Comparison of ENCODE assay signal across 11 cellular contexts in genomic region chr12:105025890-105026289, GRCh38. TPM values are rescaled to one million over a fixed set of nuclear protein-coding genes. Genes with fewer than 3 reads are reported as not detected.
A peak's percentile ranks its signal among the peaks of the same experiment; 100 is the strongest.
DNase-seq lines count a peak whose midpoint lies in the region; ATAC-seq and TF ChIP-seq lines count a peak whose summit lies in the region.
"Had no signal": no experiment of that assay in that cellular context is flagged by ENCODE, and none has a peak within 500 bp of the region (broad histone marks: within the 10 kb centered on the region; RNA-seq: fewer than 3 reads in every experiment).

No MANE protein-coding gene starts in this region.

- 15% methylated on average over 4 of the region's 5 CpGs for WGBS in right lobe of liver (ENCODE audit: insufficient coverage, low coverage, low lambda C conversion rate, missing lambda C conversion rate)

- H3K4me1 ChIP-seq in right lobe of liver, result peaks cover 0 to 25% (median 11%) of the 10 kb centered on the region in 4 donors
- H3K4me1 ChIP-seq in tibial artery, result peaks cover 0 to 26% (median 15%) of the 10 kb centered on the region in 4 donors
- peaks cover under 1% of the 10 kb centered on the region for H3K4me1 ChIP-seq in CD4-positive, alpha-beta memory T cell (ENCODE audit: insufficient read depth, low read length)

- peak overlapping the region; percentile 64 for H3K27ac Mint-ChIP-seq in chondrocyte (ENCODE audit: unreplicated experiment)
- H3K27ac Mint-ChIP-seq in CD4-positive, alpha-beta memory T cell, result no peak overlapping the region
- H3K27ac Mint-ChIP-seq: activated CD8-positive, alpha-beta T cell treated with anti-CD3 and anti-CD28 coated beads for 36 hours had no signal

- H3K27me3 ChIP-seq in right lobe of liver (no peaks in the 10 kb centered on the region), tibial artery (no peaks in the 10 kb centered on the region)
- H3K27me3 ChIP-seq in CD4-positive, alpha-beta memory T cell (ENCODE audit: insufficient read depth, low read length), result no peaks in the 10 kb centered on the region

- no peak for TF ChIP-seq POLR2A in right lobe of liver (IDR thresholded peaks at IDR 0.05)

- peaks cover 0 to 2% (median 0%) of the 10 kb centered on the region in 4 donors for H3K36me3 ChIP-seq in right lobe of liver
- peaks cover 0 to 5% (median 0%) of the 10 kb centered on the region in 3 donors for H3K36me3 ChIP-seq in tibial artery
- H3K36me3 ChIP-seq in CD4-positive, alpha-beta memory T cell (ENCODE audit: insufficient read depth, low read length), result no peaks in the 10 kb centered on the region

- peaks cover 36% of the 10 kb centered on the region for H3K36me3 Mint-ChIP-seq in chondrocyte (ENCODE audit: low read depth)
- peaks cover 0 to 2% of the 10 kb centered on the region in 2 donors for H3K36me3 Mint-ChIP-seq in CD4-positive, alpha-beta memory T cell

- peaks cover 31% of the 10 kb centered on the region for H3K4me1 Mint-ChIP-seq in chondrocyte (ENCODE audit: low read depth)
- peaks cover 1 to 2% (median 1%) of the 10 kb centered on the region in 4 donors for H3K4me1 Mint-ChIP-seq in CD4-positive, alpha-beta memory T cell

- no peaks in the 10 kb centered on the region for H3K27me3 Mint-ChIP-seq in chondrocyte (ENCODE audit: low read depth)
- no peaks in the 10 kb centered on the region for H3K27me3 Mint-ChIP-seq in CD4-positive, alpha-beta memory T cell
- H3K27me3 Mint-ChIP-seq: activated CD8-positive, alpha-beta T cell treated with anti-CD3 and anti-CD28 coated beads for 36 hours had no signal

- no peaks in the 10 kb centered on the region for H3K9me3 Mint-ChIP-seq in chondrocyte (ENCODE audit: low read depth)
- no peaks in the 10 kb centered on the region for H3K9me3 Mint-ChIP-seq in CD4-positive, alpha-beta memory T cell
- H3K9me3 Mint-ChIP-seq: activated CD8-positive, alpha-beta T cell treated with anti-CD3 and anti-CD28 coated beads for 36 hours had no signal

- H3K4me3 ChIP-seq in right lobe of liver (no peak overlapping the region), tibial artery (peak overlapping the region in 1 of 2 donors; percentile 15)
- no peak overlapping the region for H3K4me3 ChIP-seq in CD4-positive, alpha-beta memory T cell (ENCODE audit: low read length in 2 of 2)

- ATAC-seq in right lobe of liver, result peak; percentile 78 to 90 (median 85)
- ATAC-seq in GM18870 (IDR thresholded peaks at IDR 0.05; ENCODE audit: unreplicated experiment), result no peak
- ATAC-seq: activated CD8-positive, alpha-beta T cell treated with anti-CD3 and anti-CD28 coated beads for 36 hours had no signal

- intact Hi-C loops in right lobe of liver (cut with DNase I) (no loop called here), tibial artery (cut with DNase I; ENCODE audit: low total_unique reads) (no loop called here)
- intact Hi-C loops in CD4-positive, alpha-beta memory T cell (cut with micrococcal nuclease), result no loop called here

- no peak for TF ChIP-seq CTCF in chondrocyte (IDR thresholded peaks at IDR 0.05)
- TF ChIP-seq CTCF in right lobe of liver (IDR thresholded peaks at IDR 0.05), result no peak
- no peak for TF ChIP-seq CTCF in tibial artery (IDR thresholded peaks at IDR 0.05)

- POLR2A ChIA-PET in CD4-positive, alpha-beta memory T cell (lab: Charles Lee; ENCODE audit: partially characterized antibody), result interaction anchor here (0.9 kb wide), 1 partner anchor 11 kb away, joined by 3 read pairs; no protein-coding TSS in a partner anchor

- H3K27ac ChIP-seq in right lobe of liver, result peak overlapping the region in 2 of 3 donors; percentile 75 to 77
- peak overlapping the region; percentile 46 to 78 for H3K27ac ChIP-seq in tibial artery
- no peak overlapping the region for H3K27ac ChIP-seq in CD4-positive, alpha-beta memory T cell (ENCODE audit: low read depth, low read length)

- H3K4me3 Mint-ChIP-seq in chondrocyte (ENCODE audit: unreplicated experiment), result no peak overlapping the region
- H3K4me3 Mint-ChIP-seq in CD4-positive, alpha-beta memory T cell, result no peak overlapping the region
- H3K4me3 Mint-ChIP-seq: activated CD8-positive, alpha-beta T cell treated with anti-CD3 and anti-CD28 coated beads for 36 hours had no signal

- no peaks in the 10 kb centered on the region for H3K9me3 ChIP-seq in right lobe of liver
- H3K9me3 ChIP-seq in tibial artery, result no peaks in the 10 kb centered on the region
- H3K9me3 ChIP-seq in CD4-positive, alpha-beta memory T cell (ENCODE audit: control insufficient read depth in 1 of 2, low read length in 2 of 2), result no peaks in the 10 kb centered on the region

- DNase-seq in NCI-H1092 treated with DMSO at 0.1 percent for 48 hours (lab: John Stamatoyannopoulos, UW), result peak; percentile 90
- no peak for DNase-seq in chondrocyte (ENCODE audit: low spot score)
- peak in 1 of 3 donors; percentile 83 for DNase-seq in right lobe of liver
- peak; percentile 84 to 88 for DNase-seq in tibial artery
- no peak for DNase-seq in RKO (ENCODE audit: low spot score)
- DNase-seq in NCI-H226, result no peak
- no peak for DNase-seq in CD4-positive, alpha-beta memory T cell
- DNase-seq: activated CD8-positive, alpha-beta T cell treated with anti-CD3 and anti-CD28 coated beads for 36 hours; central memory CD4-positive, alpha-beta T cell; GF-D8 had no signal

- CTCF ChIA-PET in CD4-positive, alpha-beta memory T cell (lab: Charles Lee; ENCODE audit: partially characterized antibody), result no interaction called here

RNA-seq across cellular contexts. Expression of gene NOPCHAP1, which starts 39.8 kb away (rescaled TPM):
- total RNA-seq in chondrocyte (11.1 to 11.8 TPM (median 11.5 TPM) in 3 replicates), right lobe of liver (1 to 10 TPM; 2.1 to 7.7 (median 6.1) TPM)
- 10 to 100 TPM; 15.7 to 16.2 TPM for total RNA-seq in CD4-positive, alpha-beta memory T cell
- 10 to 100 TPM; 12.1 to 13.5 TPM for polyA plus RNA-seq in CD4-positive, alpha-beta memory T cell

RNA-seq across cellular contexts. Expression of gene ALDH1L2, which starts 58.4 kb away (rescaled TPM):
- total RNA-seq in chondrocyte (87.2 to 158 TPM (median 153 TPM) in 3 replicates), right lobe of liver (under 1 TPM; 0.15 to 0.90 (median 0.28) TPM)
- under 1 TPM; 0.15 to 0.72 TPM for total RNA-seq in CD4-positive, alpha-beta memory T cell
- polyA plus RNA-seq in CD4-positive, alpha-beta memory T cell, result under 1 TPM in 1 of 2 donors, not detected in 1; 0.08 TPM

Comparison
In these comparisons a context has a peak if more than half of its experiments do, and no peak if none do; other contexts are left out.
1. DNase-seq: peak in NCI-H1092 treated with DMSO at 0.1 percent for 48 hours (single experiment) and tibial artery (2 of 2); none in chondrocyte (single experiment), RKO (single experiment), NCI-H226 (single experiment) and CD4-positive, alpha-beta memory T cell (0 of 5).
2. RNA of gene ALDH1L2, which starts 58.4 kb away (total RNA-seq): 87.2 to 158 TPM in chondrocyte; 0.15 to 0.72 TPM in CD4-positive, alpha-beta memory T cell and 0.15 to 0.90 TPM in right lobe of liver; every median in the first group is over 10 times any median in the second.